ENCODE assay signal across 8 cellular contexts in genomic region chr3:33645060-33645841, GRCh38.
DNase-seq lines count a peak whose midpoint lies in the region; ATAC-seq, FAIRE-seq and TF ChIP-seq lines count a peak whose summit lies in the region.

No MANE protein-coding gene starts in this region.

- H3K27ac Mint-ChIP-seq in activated T-helper 17 cell treated with anti-CD3 and anti-CD28 coated beads, Interleukin-2, amount 50 U/mL, for 72 hours: no peak overlapping the region
- peak overlapping the region; percentile 99 for H3K27ac Mint-ChIP-seq in glutamatergic neuron (ENCODE audit: unreplicated experiment)

- H2AFZ ChIP-seq in Karpas-422 (ENCODE audit: low read length): no peak overlapping the region

- no peak for TF ChIP-seq CTCF in glutamatergic neuron (IDR thresholded peaks at IDR 0.05; ENCODE audit: partially characterized antibody, unreplicated experiment)

- peak overlapping the region; percentile 31; the same call in 1 of the 2 replicates for H3K9ac ChIP-seq in Karpas-422 (ENCODE audit: low read length)

- H3K9me3 ChIP-seq in Karpas-422 (ENCODE audit: low read length): no peaks in the 10 kb centered on the region

- H3K4me1 ChIP-seq in Karpas-422 (ENCODE audit: low read length): peaks cover 28% of the 10 kb centered on the region

- H3K27ac ChIP-seq in Karpas-422 (ENCODE audit: low read length): peak overlapping the region; percentile 4; the same call in 1 of the 2 replicates

- H3K79me2 ChIP-seq in Karpas-422 (ENCODE audit: low read length): peaks cover 85% of the 10 kb centered on the region

- DNase-seq in Karpas-422 (peak; percentile 63), glutamatergic neuron (no peak), pons (ENCODE audit: low spot score) (peak; percentile 70)

- peaks cover 19% of the 10 kb centered on the region for H3K36me3 Mint-ChIP-seq in activated T-helper 17 cell treated with anti-CD3 and anti-CD28 coated beads, Interleukin-2, amount 50 U/mL, for 72 hours (ENCODE audit: low read depth)
- no peaks in the 10 kb centered on the region for H3K36me3 Mint-ChIP-seq in glutamatergic neuron (ENCODE audit: unreplicated experiment)

- peak overlapping the region; percentile 70 for H3K4me3 Mint-ChIP-seq in activated T-helper 17 cell treated with anti-CD3 and anti-CD28 coated beads, Interleukin-2, amount 50 U/mL, for 72 hours
- H3K4me3 Mint-ChIP-seq in glutamatergic neuron (ENCODE audit: unreplicated experiment): peak overlapping the region; percentile 94

- H3K4me3 ChIP-seq in Karpas-422 (ENCODE audit: low read length): peak overlapping the region; percentile 38; the same call in 1 of the 2 replicates

- H3K9me2 ChIP-seq in Karpas-422 (replicated peaks; ENCODE audit: insufficient read depth, low read length): no peaks in the 10 kb centered on the region

- peaks cover 11% of the 10 kb centered on the region; the same call in 1 of the 2 replicates for H3K36me3 ChIP-seq in Karpas-422 (ENCODE audit: insufficient read depth, low read length)

- no peaks in the 10 kb centered on the region for H4K20me1 ChIP-seq in Karpas-422 (ENCODE audit: insufficient read depth, low read depth, low read length)

- H3K4me1 Mint-ChIP-seq in activated T-helper 17 cell treated with anti-CD3 and anti-CD28 coated beads, Interleukin-2, amount 50 U/mL, for 72 hours: peaks cover 12% of the 10 kb centered on the region
- H3K4me1 Mint-ChIP-seq in glutamatergic neuron (ENCODE audit: low read depth, unreplicated experiment): peaks cover 4% of the 10 kb centered on the region

- H3K4me2 ChIP-seq in Karpas-422 (ENCODE audit: low read depth, low read length, poor library complexity, severe bottlenecking): peak overlapping the region; percentile 46

- peak; percentile 85 for ATAC-seq in activated T-helper 17 cell treated with anti-CD3 and anti-CD28 coated beads, Interleukin-2, amount 50 U/mL, for 72 hours (replicated peaks)
- ATAC-seq in GM19463 (IDR thresholded peaks at IDR 0.05; ENCODE audit: unreplicated experiment) (no peak), GM18867 (IDR thresholded peaks at IDR 0.05; ENCODE audit: unreplicated experiment) (no peak), HG03565 (IDR thresholded peaks at IDR 0.05; ENCODE audit: unreplicated experiment) (no peak)

- no peaks in the 10 kb centered on the region for H3K9me3 Mint-ChIP-seq in activated T-helper 17 cell treated with anti-CD3 and anti-CD28 coated beads, Interleukin-2, amount 50 U/mL, for 72 hours
- H3K9me3 Mint-ChIP-seq in glutamatergic neuron (ENCODE audit: unreplicated experiment): peaks cover 7% of the 10 kb centered on the region

- no peaks in the 10 kb centered on the region for H3K27me3 Mint-ChIP-seq in activated T-helper 17 cell treated with anti-CD3 and anti-CD28 coated beads, Interleukin-2, amount 50 U/mL, for 72 hours
- peaks cover 6% of the 10 kb centered on the region for H3K27me3 Mint-ChIP-seq in glutamatergic neuron (ENCODE audit: unreplicated experiment)

- FAIRE-seq in A204.1 (lab: Jason Lieb, UNC): peak; percentile 32

- no peaks in the 10 kb centered on the region for H3K27me3 ChIP-seq in Karpas-422 (ENCODE audit: low read length)
